ENCODE assay signal across 13 cellular contexts in genomic region chr18:38369772-38370690, GRCh38.
DNase-seq lines count a peak whose midpoint lies in the region; ATAC-seq and TF ChIP-seq lines count a peak whose summit lies in the region.
"Had no signal": no experiment of that assay in that cellular context is flagged by ENCODE, and none has a peak within 500 bp of the region (broad histone marks: within the 10 kb centered on the region; RNA-seq: fewer than 3 reads in every experiment).

No MANE protein-coding gene starts in this region.

- no peak overlapping the region for H3K9ac ChIP-seq in KMS-11
- no peak overlapping the region for H3K9ac ChIP-seq in mammary epithelial cell (ENCODE audit: insufficient read depth, low read length)

- no peak for TF ChIP-seq CTCF in KMS-11 (conservative IDR thresholded peaks at IDR 0.05; ENCODE audit: low read depth, low read length)
- TF ChIP-seq CTCF in mammary epithelial cell (conservative IDR thresholded peaks at IDR 0.05 in 1 of 2, IDR thresholded peaks at IDR 0.05 in 1 of 2; ENCODE audit: extremely low read depth in 1 of 2, insufficient read depth in 1 of 2, low read depth in 1 of 2, low read length in 2 of 2) = no peak
- TF ChIP-seq CTCF in ascending aorta (IDR thresholded peaks at IDR 0.05) = no peak

- DNase-seq in stimulated activated naive CD8-positive, alpha-beta T cell treated with anti-CD3 and anti-CD28 coated beads, Interleukin-15, amount 100 ng/mL, for 72 hours = no peak
- no peak for DNase-seq in stimulated activated naive CD8-positive, alpha-beta T cell treated with anti-CD3 and anti-CD28 coated beads, Interleukin-15, Interleukin-2, amounts not matched to agents 100 U/mL and 50 U/mL, for 24 hours
- peak; percentile 21 for DNase-seq in mammary epithelial cell
- DNase-seq in ascending aorta (ENCODE audit: low spot score in 2 of 2) = no peak
- no peak for DNase-seq in pons (ENCODE audit: low spot score)
- no peak for DNase-seq in NCI-H82 (lab: John Stamatoyannopoulos, UW)
- DNase-seq: activated naive CD4-positive, alpha-beta T cell treated with anti-CD3 and anti-CD28 coated beads, Interleukin-2, amount 10 ng/mL, durations not matched to agents 7 days and 5 days; GDM1; heart right ventricle; NCI-H2171 treated with DMSO at 0.1 percent for 48 hours had no signal

- peak overlapping the region; percentile 10; the same call in 1 of the 2 replicates for H3K4me2 ChIP-seq in KMS-11
- H3K4me2 ChIP-seq in mammary epithelial cell (ENCODE audit: insufficient read depth, low read depth, low read length) = peak overlapping the region; percentile 1

- H4K20me1 ChIP-seq in KMS-11 (ENCODE audit: insufficient read depth) (no peaks in the 10 kb centered on the region), mammary epithelial cell (ENCODE audit: insufficient read depth, low read length) (no peaks in the 10 kb centered on the region)

- H3K9me3 Mint-ChIP-seq in stimulated activated naive CD8-positive, alpha-beta T cell treated with anti-CD3 and anti-CD28 coated beads, Interleukin-15, amount 100 ng/mL, for 72 hours = peaks cover 5 to 12% of the 10 kb centered on the region in 2 donors
- H3K9me3 Mint-ChIP-seq: activated naive CD4-positive, alpha-beta T cell treated with anti-CD3 and anti-CD28 coated beads, Interleukin-2, amount 10 ng/mL, durations not matched to agents 7 days and 5 days had no signal

- H3K4me1 Mint-ChIP-seq in stimulated activated naive CD8-positive, alpha-beta T cell treated with anti-CD3 and anti-CD28 coated beads, Interleukin-15, amount 100 ng/mL, for 72 hours = peaks cover 11% of the 10 kb centered on the region

- no peaks in the 10 kb centered on the region for H3K27me3 ChIP-seq in KMS-11 (ENCODE audit: insufficient read depth, low read depth)
- no peaks in the 10 kb centered on the region for H3K27me3 ChIP-seq in mammary epithelial cell (ENCODE audit: insufficient read depth, low read length)
- H3K27me3 ChIP-seq in ascending aorta = no peaks in the 10 kb centered on the region

- H3K9me3 ChIP-seq in mammary epithelial cell (replicated peaks; ENCODE audit: insufficient read depth, low read length) = no peaks in the 10 kb centered on the region
- H3K9me3 ChIP-seq in ascending aorta = no peaks in the 10 kb centered on the region
- H3K9me3 ChIP-seq: heart right ventricle had no signal

- CTCF ChIA-PET in mammary epithelial cell (lab: Charles Lee; ENCODE audit: low non-redundant PET) = no interaction called here

- dilution Hi-C loops in mammary epithelial cell (cut with HindIII; ENCODE audit: low sequenced_read_pairs) = no loop called here

- intact Hi-C loops in mammary epithelial cell (cut with micrococcal nuclease) = no loop called here
- intact Hi-C loops in ascending aorta (cut with DNase I) = no loop called here

- H3K4me3 ChIP-seq in KMS-11 (IDR thresholded peaks at IDR 0.05; ENCODE audit: insufficient read depth, low read depth, low read length) (no peak overlapping the region), mammary epithelial cell (replicated peaks in 1 of 3; ENCODE audit: insufficient read depth in 1 of 3, low read depth in 2 of 3, low read length in 3 of 3) (no peak overlapping the region), ascending aorta (no peak overlapping the region)
- H3K4me3 ChIP-seq: heart right ventricle had no signal

- no peak for ATAC-seq in stimulated activated naive CD8-positive, alpha-beta T cell treated with anti-CD3 and anti-CD28 coated beads, Interleukin-15, amount 100 ng/mL, for 72 hours
- ATAC-seq in stimulated activated naive CD8-positive, alpha-beta T cell treated with anti-CD3 and anti-CD28 coated beads, Interleukin-15, Interleukin-2, amounts not matched to agents 100 U/mL and 50 U/mL, for 24 hours = no peak
- no peak for ATAC-seq in HG02970 (IDR thresholded peaks at IDR 0.05; ENCODE audit: low FRiP score, unreplicated experiment)
- ATAC-seq: heart right ventricle, Panc1 had no signal

- BruUV-seq in mammary epithelial cell (replicated peaks; lab: Mats Ljungman, UMichigan) = no TSS peak

- no peak overlapping the region for H3K27ac ChIP-seq in KMS-11
- H3K27ac ChIP-seq in mammary epithelial cell (ENCODE audit: insufficient read depth, low read depth, low read length) = no peak overlapping the region
- H3K27ac ChIP-seq in ascending aorta = no peak overlapping the region
- H3K27ac ChIP-seq: heart right ventricle had no signal

- in situ Hi-C loops in mammary epithelial cell (cut with MboI; ENCODE audit: low sequenced_read_pairs in 2 of 2) = no loop called here

- 48% methylated on average over 4 of the region's 4 CpGs for WGBS in mammary epithelial cell (ENCODE audit: low coverage, missing lambda C conversion rate)

- H3K27me3 Mint-ChIP-seq in stimulated activated naive CD8-positive, alpha-beta T cell treated with anti-CD3 and anti-CD28 coated beads, Interleukin-15, amount 100 ng/mL, for 72 hours = no peaks in the 10 kb centered on the region
- H3K27me3 Mint-ChIP-seq: activated naive CD4-positive, alpha-beta T cell treated with anti-CD3 and anti-CD28 coated beads, Interleukin-2, amount 10 ng/mL, durations not matched to agents 7 days and 5 days had no signal

- H3K79me2 ChIP-seq in KMS-11 (ENCODE audit: insufficient read depth, low read depth) (no peaks in the 10 kb centered on the region), mammary epithelial cell (ENCODE audit: insufficient read depth, low read length) (no peaks in the 10 kb centered on the region)

- H3K27ac Mint-ChIP-seq in stimulated activated naive CD8-positive, alpha-beta T cell treated with anti-CD3 and anti-CD28 coated beads, Interleukin-15, amount 100 ng/mL, for 72 hours = peak overlapping the region; percentile 3 to 53
- H3K27ac Mint-ChIP-seq: activated naive CD4-positive, alpha-beta T cell treated with anti-CD3 and anti-CD28 coated beads, Interleukin-2, amount 10 ng/mL, durations not matched to agents 7 days and 5 days had no signal

- peaks cover 40% of the 10 kb centered on the region for H3K4me1 ChIP-seq in KMS-11 (ENCODE audit: low read depth, poor library complexity, severe bottlenecking)
- no peaks in the 10 kb centered on the region for H3K4me1 ChIP-seq in mammary epithelial cell (ENCODE audit: insufficient read depth, low read length)
- H3K4me1 ChIP-seq in ascending aorta = no peaks in the 10 kb centered on the region
- H3K4me1 ChIP-seq: heart right ventricle had no signal

- no peaks in the 10 kb centered on the region for H3K36me3 ChIP-seq in KMS-11 (ENCODE audit: insufficient read depth)
- no peaks in the 10 kb centered on the region for H3K36me3 ChIP-seq in mammary epithelial cell (ENCODE audit: insufficient read depth, low read length)
- no peaks in the 10 kb centered on the region for H3K36me3 ChIP-seq in ascending aorta
- H3K36me3 ChIP-seq: heart right ventricle had no signal

- H3K4me3 Mint-ChIP-seq in stimulated activated naive CD8-positive, alpha-beta T cell treated with anti-CD3 and anti-CD28 coated beads, Interleukin-15, amount 100 ng/mL, for 72 hours = peak overlapping the region in 1 of 2 donors; percentile 20
- H3K4me3 Mint-ChIP-seq: activated naive CD4-positive, alpha-beta T cell treated with anti-CD3 and anti-CD28 coated beads, Interleukin-2, amount 10 ng/mL, durations not matched to agents 7 days and 5 days had no signal

- H2AFZ ChIP-seq in KMS-11 (ENCODE audit: low read depth) = no peak overlapping the region
- no peak overlapping the region for H2AFZ ChIP-seq in mammary epithelial cell (ENCODE audit: low read depth, low read length)
